Comparison of ENCODE assay signal across 8 cellular contexts in the genomic region with DNA sequence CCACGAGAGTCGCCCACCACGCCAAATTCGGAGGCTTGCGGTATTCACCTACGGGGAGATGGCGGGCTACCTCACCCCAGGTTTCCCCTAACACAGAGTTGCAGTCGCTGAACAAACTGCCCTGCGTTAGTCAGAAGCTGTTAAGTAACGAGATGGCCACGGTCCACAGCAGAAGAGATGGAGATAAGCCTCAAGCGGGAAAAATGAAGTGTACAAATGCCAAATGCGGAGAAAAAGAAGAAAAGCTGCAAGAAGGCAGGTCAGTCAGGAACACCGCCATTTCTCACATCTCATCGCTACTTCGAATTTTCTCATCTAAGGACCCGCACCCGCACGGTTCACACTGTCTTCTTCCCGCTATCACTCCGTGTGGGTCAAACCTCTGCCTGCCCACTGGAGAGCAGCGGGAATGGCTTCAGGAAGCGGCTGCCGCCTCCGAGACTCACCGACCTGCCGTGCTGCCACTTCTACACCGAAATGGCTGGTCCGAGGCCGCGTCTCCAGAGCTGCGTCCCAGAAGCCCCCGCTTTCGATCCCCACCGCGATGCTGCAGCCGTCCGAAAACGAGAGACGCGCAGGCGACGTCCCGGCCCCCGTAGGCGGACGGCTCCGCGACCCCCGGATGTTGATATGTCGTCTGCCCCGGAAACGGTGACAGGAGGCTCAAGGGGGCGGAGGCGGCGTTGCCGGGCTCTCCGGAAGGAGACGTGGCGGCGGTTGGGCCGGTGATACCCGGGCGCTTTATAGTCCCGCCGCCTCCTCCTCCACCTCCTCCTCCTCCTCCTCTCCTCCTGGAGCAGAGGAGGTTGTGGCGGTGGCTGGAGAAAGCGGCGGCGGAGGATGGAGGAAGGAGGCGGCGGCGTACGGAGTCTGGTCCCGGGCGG. TPM values are rescaled to one million over a fixed set of nuclear protein-coding genes. Genes with fewer than 3 reads are reported as not detected.
DNase-seq lines count a peak whose midpoint lies in the region; ATAC-seq lines count a peak whose summit lies in the region.

A gene with protein sequence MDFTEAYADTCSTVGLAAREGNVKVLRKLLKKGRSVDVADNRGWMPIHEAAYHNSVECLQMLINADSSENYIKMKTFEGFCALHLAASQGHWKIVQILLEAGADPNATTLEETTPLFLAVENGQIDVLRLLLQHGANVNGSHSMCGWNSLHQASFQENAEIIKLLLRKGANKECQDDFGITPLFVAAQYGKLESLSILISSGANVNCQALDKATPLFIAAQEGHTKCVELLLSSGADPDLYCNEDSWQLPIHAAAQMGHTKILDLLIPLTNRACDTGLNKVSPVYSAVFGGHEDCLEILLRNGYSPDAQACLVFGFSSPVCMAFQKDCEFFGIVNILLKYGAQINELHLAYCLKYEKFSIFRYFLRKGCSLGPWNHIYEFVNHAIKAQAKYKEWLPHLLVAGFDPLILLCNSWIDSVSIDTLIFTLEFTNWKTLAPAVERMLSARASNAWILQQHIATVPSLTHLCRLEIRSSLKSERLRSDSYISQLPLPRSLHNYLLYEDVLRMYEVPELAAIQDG (minus strand): TSS at position 583 of the 884 bp plus-strand sequence. CDS start 21,381 bp downstream, outside the sequence.
A gene with protein sequence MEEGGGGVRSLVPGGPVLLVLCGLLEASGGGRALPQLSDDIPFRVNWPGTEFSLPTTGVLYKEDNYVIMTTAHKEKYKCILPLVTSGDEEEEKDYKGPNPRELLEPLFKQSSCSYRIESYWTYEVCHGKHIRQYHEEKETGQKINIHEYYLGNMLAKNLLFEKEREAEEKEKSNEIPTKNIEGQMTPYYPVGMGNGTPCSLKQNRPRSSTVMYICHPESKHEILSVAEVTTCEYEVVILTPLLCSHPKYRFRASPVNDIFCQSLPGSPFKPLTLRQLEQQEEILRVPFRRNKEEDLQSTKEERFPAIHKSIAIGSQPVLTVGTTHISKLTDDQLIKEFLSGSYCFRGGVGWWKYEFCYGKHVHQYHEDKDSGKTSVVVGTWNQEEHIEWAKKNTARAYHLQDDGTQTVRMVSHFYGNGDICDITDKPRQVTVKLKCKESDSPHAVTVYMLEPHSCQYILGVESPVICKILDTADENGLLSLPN (plus strand): TSS at position 674 of the 884 bp plus-strand sequence. CDS start 167 bp downstream, at position 841.

- peak; percentile 96 for ATAC-seq in GM21825 (IDR thresholded peaks at IDR 0.05; ENCODE audit: unreplicated experiment)
- peak; percentile 91 to 94 for ATAC-seq in naive B cell (ENCODE audit: low read depth in 2 of 2)
- ATAC-seq in stimulated activated memory B cell treated with anti-CD40 and anti-IgM and Interleukin-4, amounts not matched to agents 10 μg/mL and 1 μg/mL and 100 μg/mL, for 72 hours = peak; percentile 99

- peaks cover 12% of the 10 kb centered on the region for H3K36me3 Mint-ChIP-seq in activated T-helper 1 cell treated with anti-CD3 and anti-CD28 coated beads, Interleukin-12 subunit alpha, Interleukin-12 subunit beta, Interleukin-2, Interleukin-4 antibody, amounts not matched to agents 30 ng/mL and 10 ng/mL and 1 ng/mL, durations not matched to agents 14 hours and 24 hours and 36 hours (ENCODE audit: low read depth)
- peaks cover 0 to 10% of the 10 kb centered on the region in 2 donors for H3K36me3 Mint-ChIP-seq in naive B cell
- H3K36me3 Mint-ChIP-seq in stimulated activated memory B cell treated with anti-CD40 and anti-IgM and Interleukin-4, amounts not matched to agents 10 μg/mL and 1 μg/mL and 100 μg/mL, for 72 hours = no peaks in the 10 kb centered on the region

- peak within 1 kb of the TSS; percentile 99 for H3K4me3 Mint-ChIP-seq in activated T-helper 1 cell treated with anti-CD3 and anti-CD28 coated beads, Interleukin-12 subunit alpha, Interleukin-12 subunit beta, Interleukin-2, Interleukin-4 antibody, amounts not matched to agents 30 ng/mL and 10 ng/mL and 1 ng/mL, durations not matched to agents 14 hours and 24 hours and 36 hours
- peak within 1 kb of the TSS; percentile 93 to 99 (median 97) for H3K4me3 Mint-ChIP-seq in naive B cell
- H3K4me3 Mint-ChIP-seq in stimulated activated memory B cell treated with anti-CD40 and anti-IgM and Interleukin-4, amounts not matched to agents 10 μg/mL and 1 μg/mL and 100 μg/mL, for 72 hours = peak within 1 kb of the TSS; percentile 93

- H3K27ac Mint-ChIP-seq in activated T-helper 1 cell treated with anti-CD3 and anti-CD28 coated beads, Interleukin-12 subunit alpha, Interleukin-12 subunit beta, Interleukin-2, Interleukin-4 antibody, amounts not matched to agents 30 ng/mL and 10 ng/mL and 1 ng/mL, durations not matched to agents 14 hours and 24 hours and 36 hours = peak within 1 kb of the TSS; percentile 98
- peak within 1 kb of the TSS; percentile 94 to 99 (median 96) for H3K27ac Mint-ChIP-seq in naive B cell
- H3K27ac Mint-ChIP-seq in stimulated activated memory B cell treated with anti-CD40 and anti-IgM and Interleukin-4, amounts not matched to agents 10 μg/mL and 1 μg/mL and 100 μg/mL, for 72 hours = peak within 1 kb of the TSS; percentile 87

- H3K27me3 Mint-ChIP-seq in activated T-helper 1 cell treated with anti-CD3 and anti-CD28 coated beads, Interleukin-12 subunit alpha, Interleukin-12 subunit beta, Interleukin-2, Interleukin-4 antibody, amounts not matched to agents 30 ng/mL and 10 ng/mL and 1 ng/mL, durations not matched to agents 14 hours and 24 hours and 36 hours (ENCODE audit: insufficient read depth) = no peaks in the 10 kb centered on the region
- no peaks in the 10 kb centered on the region for H3K27me3 Mint-ChIP-seq in naive B cell
- no peaks in the 10 kb centered on the region for H3K27me3 Mint-ChIP-seq in stimulated activated memory B cell treated with anti-CD40 and anti-IgM and Interleukin-4, amounts not matched to agents 10 μg/mL and 1 μg/mL and 100 μg/mL, for 72 hours

- peak; percentile 89 for DNase-seq in DMS79 treated with DMSO at 0.1 percent for 48 hours (lab: John Stamatoyannopoulos, UW)
- DNase-seq in RPMI7951 (ENCODE audit: low read depth) = peak; percentile 88
- DNase-seq in activated T-helper 1 cell treated with anti-CD3 and anti-CD28 coated beads, Interleukin-12 subunit alpha, Interleukin-12 subunit beta, Interleukin-2, Interleukin-4 antibody, amounts not matched to agents 30 ng/mL and 10 ng/mL and 1 ng/mL, durations not matched to agents 14 hours and 24 hours and 36 hours (ENCODE audit: low spot score) = peak; percentile 87
- DNase-seq in fibroblast of gingiva (ENCODE audit: low read depth) = peak; percentile 85
- DNase-seq in naive B cell = peak; percentile 92

- intact Hi-C loops in activated T-helper 1 cell treated with anti-CD3 and anti-CD28 coated beads, Interleukin-12 subunit alpha, Interleukin-12 subunit beta, Interleukin-2, Interleukin-4 antibody, amounts not matched to agents 30 ng/mL and 10 ng/mL and 1 ng/mL, durations not matched to agents 14 hours and 24 hours and 36 hours (cut with micrococcal nuclease) = loop anchor here (1.0 to 10.0 kb wide), 13 partner anchors 19 to 1906 kb away; a partner anchor contains a TSS

- no peaks in the 10 kb centered on the region for H3K9me3 Mint-ChIP-seq in activated T-helper 1 cell treated with anti-CD3 and anti-CD28 coated beads, Interleukin-12 subunit alpha, Interleukin-12 subunit beta, Interleukin-2, Interleukin-4 antibody, amounts not matched to agents 30 ng/mL and 10 ng/mL and 1 ng/mL, durations not matched to agents 14 hours and 24 hours and 36 hours
- no peaks in the 10 kb centered on the region for H3K9me3 Mint-ChIP-seq in naive B cell
- H3K9me3 Mint-ChIP-seq in stimulated activated memory B cell treated with anti-CD40 and anti-IgM and Interleukin-4, amounts not matched to agents 10 μg/mL and 1 μg/mL and 100 μg/mL, for 72 hours = no peaks in the 10 kb centered on the region

- H3K27ac ChIP-seq in KOPT-K1 (ENCODE audit: low read depth, low read length, poor library complexity, severe bottlenecking) = peak within 1 kb of the TSS; percentile 91

- H3K9me3 ChIP-seq in KOPT-K1 (ENCODE audit: insufficient read depth, low read length, poor library complexity, severe bottlenecking) = no peaks in the 10 kb centered on the region

- peaks cover 47% of the 10 kb centered on the region for H3K4me1 Mint-ChIP-seq in activated T-helper 1 cell treated with anti-CD3 and anti-CD28 coated beads, Interleukin-12 subunit alpha, Interleukin-12 subunit beta, Interleukin-2, Interleukin-4 antibody, amounts not matched to agents 30 ng/mL and 10 ng/mL and 1 ng/mL, durations not matched to agents 14 hours and 24 hours and 36 hours (ENCODE audit: low read depth)
- H3K4me1 Mint-ChIP-seq in naive B cell = peaks cover 26 to 54% (median 46%) of the 10 kb centered on the region in 3 donors
- H3K4me1 Mint-ChIP-seq in stimulated activated memory B cell treated with anti-CD40 and anti-IgM and Interleukin-4, amounts not matched to agents 10 μg/mL and 1 μg/mL and 100 μg/mL, for 72 hours = peaks cover 41% of the 10 kb centered on the region

- peaks cover 27% of the 10 kb centered on the region for H3K36me3 ChIP-seq in KOPT-K1 (ENCODE audit: insufficient read depth, low read length)

RNA-seq across cellular contexts. Expression of the first gene that starts in this region (rescaled TPM):
- total RNA-seq in RPMI7951 (2014; rRNA removed; shearing (Covaris generic)) = 35.1 and 40.3 TPM in 2 replicates
- total RNA-seq in activated T-helper 1 cell treated with anti-CD3 and anti-CD28 coated beads, Interleukin-12 subunit alpha, Interleukin-12 subunit beta, Interleukin-2, Interleukin-4 antibody, amounts not matched to agents 30 ng/mL and 10 ng/mL and 1 ng/mL, durations not matched to agents 14 hours and 24 hours and 36 hours = 18.6 and 21.5 TPM in 2 replicates
- 10 to 100 TPM; 19.3 to 30.2 (median 21.0) TPM for polyA plus RNA-seq in naive B cell (ENCODE audit: low read depth in 6 of 6)

RNA-seq across cellular contexts. Expression of the second gene that starts in this region (rescaled TPM):
- total RNA-seq in RPMI7951 (2014; rRNA removed; shearing (Covaris generic)) = 91.2 and 103 TPM in 2 replicates
- total RNA-seq in activated T-helper 1 cell treated with anti-CD3 and anti-CD28 coated beads, Interleukin-12 subunit alpha, Interleukin-12 subunit beta, Interleukin-2, Interleukin-4 antibody, amounts not matched to agents 30 ng/mL and 10 ng/mL and 1 ng/mL, durations not matched to agents 14 hours and 24 hours and 36 hours = 28.4 and 29.6 TPM in 2 replicates
- 10 to 100 TPM; 23.7 to 54.1 (median 26.3) TPM for polyA plus RNA-seq in naive B cell (ENCODE audit: low read depth in 6 of 6)

Comparison
In these comparisons a context has a peak if more than half of its experiments do, and no peak if none do; other contexts are left out.
1. Peak in every context shown above with its lines: DNase-seq, ATAC-seq and H3K27ac ChIP-seq.